9 cellular contexts compared by ENCODE assay signal in genomic region chr2:55839182-55839819, GRCh38.
DNase-seq lines count a peak whose midpoint lies in the region; ATAC-seq and TF ChIP-seq lines count a peak whose summit lies in the region.
"Had no signal": no experiment of that assay in that cellular context is flagged by ENCODE, and none has a peak within 500 bp of the region (broad histone marks: within the 10 kb centered on the region; RNA-seq: fewer than 3 reads in every experiment).

No MANE protein-coding gene starts in this region.

- H3K4me1 ChIP-seq in left lung (peaks cover 8 to 28% of the 10 kb centered on the region in 2 donors), tibial nerve (no peaks in the 10 kb centered on the region)

- DNase-seq in COLO668 (lab: John Stamatoyannopoulos, UW; ENCODE audit: unreplicated experiment) (peak; percentile 69), NCI-H187 (lab: John Stamatoyannopoulos, UW) (peak; percentile 86 to 87), amniotic epithelial cell (ENCODE audit: low read depth) (peak; percentile 51), left lung (no peak), tibial nerve (ENCODE audit: low spot score in 2 of 2) (no peak)
- DNase-seq in NK-92 treated with Interleukin-12 subunit alpha and Interleukin-12 subunit beta, amount 100 ng/mL, for 24 hours (lab: John Stamatoyannopoulos, UW), result no peak
- no peak for DNase-seq in activated CD4-positive, alpha-beta T cell treated with anti-CD3 and anti-CD28 coated beads for 48 hours
- DNase-seq: activated CD4-positive, alpha-beta T cell treated with anti-CD3 and anti-CD28 coated beads, Interleukin-2, amount 50 U/mL, for 4 hours had no signal

- ATAC-seq in left lung (peak; percentile 79), HG02571 (IDR thresholded peaks at IDR 0.05; ENCODE audit: unreplicated experiment) (no peak)

- intact Hi-C loops in left lung (cut with DNase I), result no loop called here

- no peaks in the 10 kb centered on the region for H3K36me3 ChIP-seq in left lung
- H3K36me3 ChIP-seq in tibial nerve, result no peaks in the 10 kb centered on the region

- H3K27ac ChIP-seq in left lung, result peak overlapping the region; percentile 63 to 79
- H3K27ac ChIP-seq in tibial nerve, result no peak overlapping the region

- no peak overlapping the region for H3K4me3 ChIP-seq in left lung
- H3K4me3 ChIP-seq in tibial nerve, result no peak overlapping the region

- WGBS in tibial nerve, 2 donors, result 35 to 43% methylated on average over 7 of the region's 7 CpGs

- no peak for TF ChIP-seq CTCF in left lung (IDR thresholded peaks at IDR 0.05)
- TF ChIP-seq CTCF in tibial nerve (IDR thresholded peaks at IDR 0.05), result no peak

- H3K9me3 ChIP-seq in left lung (no peaks in the 10 kb centered on the region), tibial nerve (peaks cover 0 to 7% (median 0%) of the 10 kb centered on the region in 4 donors)

- no peak for TF ChIP-seq POLR2A in tibial nerve (IDR thresholded peaks at IDR 0.05)

- TF ChIP-seq EP300 in tibial nerve (IDR thresholded peaks at IDR 0.05), result no peak

- H3K27me3 ChIP-seq in left lung (no peaks in the 10 kb centered on the region), tibial nerve (no peaks in the 10 kb centered on the region)

Comparison
In these comparisons a context has a peak if more than half of its experiments do, and no peak if none do; other contexts are left out.
1. DNase-seq: peak in COLO668 (single experiment), NCI-H187 (2 of 2) and amniotic epithelial cell (single experiment); none in left lung (0 of 2), NK-92 treated with Interleukin-12 subunit alpha and Interleukin-12 subunit beta, amount 100 ng/mL, for 24 hours (single experiment), tibial nerve (0 of 2) and activated CD4-positive, alpha-beta T cell treated with anti-CD3 and anti-CD28 coated beads for 48 hours (single experiment).
2. H3K27ac ChIP-seq: peak in left lung (2 of 2); none in tibial nerve (0 of 4).